16 cellular contexts compared by ENCODE assay signal in the genomic region with DNA sequence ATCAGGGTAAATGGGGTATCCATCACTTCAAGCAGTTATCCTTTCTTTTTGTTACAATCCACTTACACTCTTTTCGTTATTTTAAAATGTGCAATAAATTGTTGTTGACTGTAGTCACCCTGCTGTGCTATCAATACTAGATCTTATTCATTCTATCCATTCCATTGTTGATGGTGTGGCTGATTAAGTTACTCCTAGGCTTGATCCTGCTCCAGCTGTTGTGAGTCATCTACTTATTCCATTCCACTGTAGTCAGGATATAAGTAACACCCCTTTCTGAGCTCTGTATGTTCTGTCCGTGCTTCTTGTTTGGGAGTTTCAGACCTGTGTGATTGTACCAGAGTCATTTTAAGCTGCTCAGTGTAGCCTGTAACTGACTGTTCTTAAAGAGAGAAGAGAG.
DNase-seq lines count a peak whose midpoint lies in the region; ATAC-seq, FAIRE-seq and TF ChIP-seq lines count a peak whose summit lies in the region.
"Had no signal": no experiment of that assay in that cellular context is flagged by ENCODE, and none has a peak within 500 bp of the region (broad histone marks: within the 10 kb centered on the region; RNA-seq: fewer than 3 reads in every experiment).

No MANE protein-coding gene starts in this region.

- DNase-seq in A673 (ENCODE audit: low spot score): peak; percentile 62
- DNase-seq in HFFc6: peak; percentile 92
- peak; percentile 67 for DNase-seq in amniotic stem cell (lab: John Stamatoyannopoulos, UW)
- DNase-seq in iris pigment epithelial cell (ENCODE audit: low read depth): peak; percentile 93
- no peak for DNase-seq in GM12891 (ENCODE audit: insufficient read length, low spot score)
- DNase-seq in left ventricle myocardium superior: no peak
- DNase-seq in NCI-H2171 treated with DMSO at 0.1 percent for 48 hours (lab: John Stamatoyannopoulos, UW): no peak
- no peak for DNase-seq in stimulated activated naive CD4-positive, alpha-beta T cell (lab: John Stamatoyannopoulos, UW)
- DNase-seq: activated CD4-positive, alpha-beta T cell treated with anti-CD3 and anti-CD28 coated beads for 4 hours; activated naive CD4-positive, alpha-beta T cell; effector CD4-positive, alpha-beta T cell; NCI-H1436; Right ventricle myocardium superior; stimulated activated CD4-positive, alpha-beta T cell treated with anti-CD3 and anti-CD28 coated beads, Interleukin-4, amount 100 ng/mL, for 4 hours had no signal

- FAIRE-seq in GM12891 (lab: Jason Lieb, UNC): no peak

- BruUV-seq in A673 (replicated peaks; lab: Mats Ljungman, UMichigan): no TSS peak

- H3K4me1 ChIP-seq in A673 (ENCODE audit: insufficient read depth, low read length, poor library complexity, severe bottlenecking): no peaks in the 10 kb centered on the region
- H3K4me1 ChIP-seq: BLaER1 treated with 17β-estradiol and CSF1 and Interleukin-3, amounts not matched to agents 10 nM and 100 nM had no signal

- no peak for TF ChIP-seq CTCF in A673 (conservative IDR thresholded peaks at IDR 0.05; ENCODE audit: low read depth, low read length)
- no peak for TF ChIP-seq CTCF in HFFc6 (IDR thresholded peaks at IDR 0.05)

- H3K4me1 Mint-ChIP-seq in HFFc6 (ENCODE audit: low read depth): peaks cover 49% of the 10 kb centered on the region

- peaks cover 29% of the 10 kb centered on the region for H3K36me3 Mint-ChIP-seq in HFFc6 (ENCODE audit: low read depth)

- H3K9me3 Mint-ChIP-seq in HFFc6: no peaks in the 10 kb centered on the region

- peak overlapping the region; percentile 74 for H3K4me3 Mint-ChIP-seq in HFFc6

- no peak for ATAC-seq in left ventricle myocardium superior

- POLR2A ChIA-PET in A673 (lab: Charles Lee; ENCODE audit: low non-redundant PET): no interaction called here

- H3K27me3 Mint-ChIP-seq in HFFc6 (ENCODE audit: insufficient read depth): no peaks in the 10 kb centered on the region; the same call in 1 of the 2 replicates

- no peaks in the 10 kb centered on the region for H3K9me3 ChIP-seq in A673 (ENCODE audit: low read depth, low read length, poor library complexity, severe bottlenecking)
- H3K9me3 ChIP-seq: BLaER1 treated with 17β-estradiol and CSF1 and Interleukin-3, amounts not matched to agents 10 nM and 100 nM; suprapubic skin had no signal

- H3K27me3 ChIP-seq in A673 (replicated peaks; ENCODE audit: insufficient read depth, low read depth, low read length, poor library complexity): no peaks in the 10 kb centered on the region
- H3K27me3 ChIP-seq: BLaER1 treated with 17β-estradiol and CSF1 and Interleukin-3, amounts not matched to agents 10 nM and 100 nM; suprapubic skin had no signal

- intact Hi-C loops in A673 (cut with micrococcal nuclease; ENCODE audit: unreplicated experiment): no loop called here
- intact Hi-C loops in left ventricle myocardium superior (cut with micrococcal nuclease): no loop called here

- CTCF ChIA-PET in A673 (lab: Charles Lee): no interaction called here

- no peaks in the 10 kb centered on the region for H3K36me3 ChIP-seq in A673 (ENCODE audit: insufficient read depth, low read length, poor library complexity, severe bottlenecking)

- TF ChIP-seq POLR2A in GM12891 (IDR thresholded peaks at IDR 0.05; ENCODE audit: low read depth, low read length): no peak

- no peak overlapping the region for H3K4me3 ChIP-seq in A673 (ENCODE audit: low read depth, low read length, poor library complexity, severe bottlenecking)
- H3K4me3 ChIP-seq: BLaER1 treated with 17β-estradiol and CSF1 and Interleukin-3, amounts not matched to agents 10 nM and 100 nM; suprapubic skin had no signal

- no peak overlapping the region for H3K27ac ChIP-seq in A673 (ENCODE audit: low read depth, low read length, poor library complexity, severe bottlenecking)
- H3K27ac ChIP-seq: BLaER1 treated with 17β-estradiol and CSF1 and Interleukin-3, amounts not matched to agents 10 nM and 100 nM; suprapubic skin had no signal

- peak overlapping the region; percentile 78 for H3K27ac Mint-ChIP-seq in HFFc6

TF ChIP-seq in GM12891, 5 proteins besides CTCF, POLR2A, EP300 and RAD21:
- TF ChIP-seq PAX5 (IDR thresholded peaks at IDR 0.05; ENCODE audit: insufficient read depth, low read length, severe bottlenecking) (no peak), POLR2AphosphoS5 (IDR thresholded peaks at IDR 0.05; ENCODE audit: low read depth, low read length) (no peak), TAF1 (IDR thresholded peaks at IDR 0.05; ENCODE audit: low read depth, low read length) (no peak), SPI1 (IDR thresholded peaks at IDR 0.05; ENCODE audit: low read depth, low read length) (no peak), POU2F2 (IDR thresholded peaks at IDR 0.05; ENCODE audit: low read depth, low read length) (no peak)

Comparison
In these comparisons a context has a peak if more than half of its experiments do, and no peak if none do; other contexts are left out.
1. DNase-seq: peak in A673 (single experiment), HFFc6 (single experiment), amniotic stem cell (single experiment) and iris pigment epithelial cell (single experiment); none in GM12891 (single experiment), left ventricle myocardium superior (single experiment), NCI-H2171 treated with DMSO at 0.1 percent for 48 hours (single experiment) and stimulated activated naive CD4-positive, alpha-beta T cell (0 of 6).